Comparison of ENCODE assay signal across 21 cellular contexts in the genomic region with DNA sequence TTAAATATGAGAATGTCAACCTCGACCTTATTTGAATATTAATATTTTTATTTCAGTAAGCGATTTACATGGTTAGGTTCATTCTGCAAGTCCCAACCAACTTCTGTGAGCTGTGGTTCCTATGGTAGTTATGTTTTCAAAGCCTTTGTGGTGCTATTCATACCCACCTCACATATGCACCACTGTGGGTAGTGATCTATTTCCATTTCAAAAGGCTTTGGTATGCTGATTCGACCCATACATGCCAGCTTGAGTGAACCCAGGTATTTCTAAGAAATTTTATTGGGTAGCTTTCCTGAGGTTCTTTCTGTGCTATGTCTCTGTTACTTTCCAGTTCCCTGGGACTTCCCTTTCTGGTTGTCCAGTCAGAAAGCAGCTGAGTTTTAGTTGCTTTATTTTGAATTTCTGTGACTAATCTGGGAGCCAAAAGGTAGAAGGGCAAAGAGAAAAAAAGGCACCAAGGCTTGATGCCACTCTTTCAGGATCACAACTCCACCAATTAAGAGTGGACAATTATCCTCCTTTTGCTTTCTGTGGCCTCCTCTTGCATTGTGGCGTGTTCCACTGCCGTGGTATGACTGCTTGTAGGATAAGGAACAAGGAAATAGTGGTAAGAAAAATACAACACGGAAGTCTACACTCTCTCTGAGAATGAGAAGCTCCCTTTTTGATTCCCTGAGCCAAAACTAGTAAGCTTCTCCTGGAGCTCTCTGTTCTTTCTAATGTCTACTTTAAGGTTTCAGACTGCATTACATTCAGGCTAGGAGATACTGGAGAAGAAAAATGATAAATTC.
"Had no signal": no experiment of that assay in that cellular context is flagged by ENCODE, and none has a peak within 500 bp of the region (broad histone marks: within the 10 kb centered on the region; RNA-seq: fewer than 3 reads in every experiment).

No MANE protein-coding gene starts in this region.

- H3K27ac ChIP-seq: ascending aorta, esophagus muscularis mucosa, left ventricle myocardium inferior, ovary, right lobe of liver, tibial nerve, vagina had no signal

- H3K27me3 ChIP-seq: ascending aorta, esophagus muscularis mucosa, ovary, right lobe of liver, tibial nerve, vagina had no signal

- H3K9me3 ChIP-seq: ascending aorta, esophagus muscularis mucosa, left ventricle myocardium inferior, ovary, right lobe of liver, tibial nerve, vagina had no signal

- H3K36me3 ChIP-seq: ascending aorta, esophagus muscularis mucosa, left ventricle myocardium inferior, ovary, right lobe of liver, tibial nerve, vagina had no signal

- FAIRE-seq: endothelial cell of umbilical vein, small intestine had no signal

- H3K4me1 ChIP-seq: ascending aorta, esophagus muscularis mucosa, left ventricle myocardium inferior, right lobe of liver, tibial nerve, vagina had no signal

- H3K4me3 ChIP-seq: ascending aorta, esophagus muscularis mucosa, left ventricle myocardium inferior, ovary, right lobe of liver, tibial nerve, vagina had no signal

- DNase-seq: activated CD4-positive, CD25-positive, alpha-beta regulatory T cell treated with anti-CD3 and anti-CD28 coated beads, Interleukin-2, amount 50 U/mL, for 72 hours; activated gamma-delta T cell; activated T-cell treated with anti-CD3 and anti-CD28 coated beads, Interleukin-2, amount 50 U/mL, for 72 hours; cortex of kidney; effector memory CD4-positive, alpha-beta T cell; kidney; left ventricle myocardium inferior; mammary epithelial cell; naive B cell; ovary; right lobe of liver; small intestine; stimulated activated CD4-positive, alpha-beta T cell treated with anti-CD3 and anti-CD28 coated beads, Interleukin-15, amount 100 ng/mL, for 24 hours; stimulated activated CD4-positive, alpha-beta T cell treated with anti-CD3 and anti-CD28 coated beads, Interleukin-2, amount 100 ng/mL, for 48 hours; T-helper 1 cell; T-helper 9 cell had no signal
